In genomic region chr16:26976913-26977312, GRCh38 we compare ENCODE assay signal across 29 cellular contexts.
"Had no signal": no experiment of that assay in that cellular context is flagged by ENCODE, and none has a peak within 500 bp of the region (broad histone marks: within the 10 kb centered on the region; RNA-seq: fewer than 3 reads in every experiment).

No MANE protein-coding gene starts in this region.

- H3K36me3 ChIP-seq: heart left ventricle, left lung, lower lobe of right lung, neutrophil, prostate gland, tibial nerve, uterus had no signal

- FAIRE-seq: islet of Langerhans, kidney had no signal

- DNase-seq: heart left ventricle; immature natural killer cell; kidney; left colon; left lung; lower lobe of right lung; mammary epithelial cell; mesendoderm; midbrain; mucosa of descending colon; naive thymus-derived CD4-positive, alpha-beta T cell; occipital lobe; retina; right cardiac atrium; stimulated activated CD4-positive, alpha-beta T cell treated with anti-CD3 and anti-CD28 coated beads, Interleukin-12 subunit alpha, Interleukin-12 subunit beta, amount 100 ng/mL, for 4 hours; stimulated activated CD4-positive, alpha-beta T cell treated with anti-CD3 and anti-CD28 coated beads, Interleukin-15, amount 100 ng/mL, for 24 hours; stimulated activated CD4-positive, alpha-beta T cell treated with anti-CD3 and anti-CD28 coated beads, Interleukin-2, amount 100 ng/mL, for 24 hours; stimulated activated CD4-positive, alpha-beta T cell treated with anti-CD3 and anti-CD28 coated beads, Interleukin-4, amount 100 ng/mL, for 1 hour; stimulated activated naive CD4-positive, alpha-beta T cell; uterus had no signal

- H2AFZ ChIP-seq: parathyroid adenoma had no signal

- H3K4me3 ChIP-seq: heart left ventricle, left lung, lower lobe of right lung, mucosa of descending colon, prostate gland, skin epidermis, tibial nerve, uterus had no signal

- H3K79me2 ChIP-seq: parathyroid adenoma had no signal

- H3K9ac ChIP-seq: parathyroid adenoma had no signal

- H3K9me3 ChIP-seq: heart left ventricle, left lung, lower lobe of right lung, mucosa of descending colon, neutrophil, prostate gland, tibial nerve, uterus had no signal

- H3K4me1 ChIP-seq: heart left ventricle, left lung, lower lobe of right lung, parathyroid adenoma, prostate gland, tibial nerve, uterus had no signal

- H3K27me3 ChIP-seq: left lung, neutrophil, tibial nerve, uterus had no signal

- H3K27ac ChIP-seq: heart left ventricle, left lung, lower lobe of right lung, neutrophil, parathyroid adenoma, prostate gland, skin epidermis, tibial nerve, uterus had no signal

- ATAC-seq: heart left ventricle; left colon; left lung; lower lobe of right lung; mucosa of descending colon; naive thymus-derived CD4-positive, alpha-beta T cell; natural killer cell treated with Interleukin-12 subunit alpha and Interleukin-12 subunit beta and Interleukin-15 and Interleukin-18, amount 100 ng/mL, for 72 hours; right cardiac atrium; sciatic nerve; stimulated activated effector memory CD8-positive, alpha-beta T cell treated with anti-CD3 and anti-CD28 coated beads, Interleukin-12 subunit alpha, Interleukin-12 subunit beta, amount 100 ng/mL, for 72 hours had no signal
